ENCODE assay signal across 1 cellular context in the genomic region with DNA sequence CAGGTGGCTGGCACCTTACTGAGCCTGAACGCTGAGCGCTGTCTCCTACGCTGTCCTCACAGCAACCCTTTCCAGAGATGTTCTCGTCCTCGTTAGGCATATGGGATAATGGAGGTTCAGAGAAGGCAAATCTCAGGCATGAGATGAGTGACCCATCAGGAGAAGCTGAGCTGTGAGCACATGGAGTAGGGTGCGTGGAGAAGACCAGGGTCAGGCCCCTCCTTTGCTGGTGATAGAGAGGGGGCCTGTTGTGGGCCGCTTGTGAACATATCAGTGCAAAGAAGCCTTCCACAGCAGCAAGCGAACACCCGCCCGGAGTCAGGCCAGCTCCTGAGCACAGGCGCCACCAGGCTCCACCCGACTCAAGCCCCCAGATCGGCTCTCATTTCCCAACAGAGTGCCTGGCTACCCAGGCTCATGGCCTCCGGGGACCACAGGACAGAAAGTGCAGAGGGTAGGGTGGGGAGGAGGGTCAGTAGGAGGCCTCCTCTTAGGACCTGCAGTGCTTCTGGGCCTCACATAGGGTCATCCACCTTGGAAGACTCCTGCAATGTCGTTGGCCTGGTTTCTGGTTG.
TF ChIP-seq lines count a peak whose summit lies in the region.

No MANE protein-coding gene starts in this region.

TF ChIP-seq in WTC11, 78 proteins besides CTCF, POLR2A, EP300 and RAD21 (continued from another document):
- no peak for TF ChIP-seq FOXP1 (CRISPR knock-in tag; IDR thresholded peaks at IDR 0.05; ENCODE audit: borderline replicate concordance)
- no peak for TF ChIP-seq PRRX2 (CRISPR knock-in tag; IDR thresholded peaks at IDR 0.05)
